Comparison of ENCODE assay signal across 24 cellular contexts in genomic region chr17:65287040-65287439, GRCh38.
DNase-seq lines count a peak whose midpoint lies in the region; ATAC-seq and TF ChIP-seq lines count a peak whose summit lies in the region.
"Had no signal": no experiment of that assay in that cellular context is flagged by ENCODE, and none has a peak within 500 bp of the region (broad histone marks: within the 10 kb centered on the region; RNA-seq: fewer than 3 reads in every experiment).

No MANE protein-coding gene starts in this region.

- POLR2A ChIA-PET in naive thymus-derived CD8-positive, alpha-beta T cell (lab: Charles Lee) = no interaction called here

- H2BK15ac ChIP-seq in mesenchymal stem cell (ENCODE audit: low read depth, poor library complexity, severe bottlenecking) = no peak overlapping the region

- no peak overlapping the region for H2BK120ac ChIP-seq in mesenchymal stem cell (ENCODE audit: low read depth, low read length)

- peaks cover 2% of the 10 kb centered on the region for H3K4me1 ChIP-seq in cardiac muscle cell (ENCODE audit: low read depth)
- peaks cover 10% of the 10 kb centered on the region for H3K4me1 ChIP-seq in mesenchymal stem cell (ENCODE audit: control insufficient read depth, insufficient read depth, low read depth, low read length)

- peak overlapping the region; percentile 54 for H3K27ac ChIP-seq in cardiac muscle cell
- no peak overlapping the region for H3K27ac ChIP-seq in mesenchymal stem cell (ENCODE audit: low read length, poor library complexity, severe bottlenecking)
- H3K27ac ChIP-seq: 22Rv1, esophagus muscularis mucosa, WERI-Rb-1 had no signal

- H3K4ac ChIP-seq in mesenchymal stem cell (ENCODE audit: low read depth in 1 of 2, low read length in 2 of 2) = no peak overlapping the region

- intact Hi-C loops in left cardiac atrium (cut with DNase I) = no loop called here

- no peak overlapping the region for H2BK5ac ChIP-seq in mesenchymal stem cell (ENCODE audit: low read depth, low read length, poor library complexity, severe bottlenecking)

- H3K27ac Mint-ChIP-seq in naive thymus-derived CD8-positive, alpha-beta T cell = no peak overlapping the region
- H3K27ac Mint-ChIP-seq: activated T-helper 2 cell treated with anti-CD3 and anti-CD28 coated beads, Interferon-gamma antibody, Interleukin-2, Interleukin-4, amounts not matched to agents 10 μg/mL and 5 μg/mL and 100 μg/mL, durations not matched to agents 14 hours and 24 hours and 36 hours; CD4-positive, CD25-positive, alpha-beta regulatory T cell; natural killer cell had no signal

- no peak overlapping the region for H2BK12ac ChIP-seq in mesenchymal stem cell (ENCODE audit: low read length in 2 of 2)

- H3K4me3 ChIP-seq in cardiac muscle cell = no peak overlapping the region
- H3K4me3 ChIP-seq in mesenchymal stem cell (ENCODE audit: insufficient read depth in 1 of 2, low read depth in 1 of 2, low read length in 2 of 2) = no peak overlapping the region
- H3K4me3 ChIP-seq: esophagus muscularis mucosa, GM12878 had no signal

- no peaks in the 10 kb centered on the region for H3K79me1 ChIP-seq in mesenchymal stem cell (replicated peaks; ENCODE audit: low read length, poor library complexity, severe bottlenecking)

- no peak overlapping the region for H3K4me2 ChIP-seq in mesenchymal stem cell (ENCODE audit: low read length, poor library complexity, severe bottlenecking)

- peaks cover 0 to 7% (median 0%) of the 10 kb centered on the region in 9 donors for H3K9me3 Mint-ChIP-seq in naive thymus-derived CD8-positive, alpha-beta T cell
- H3K9me3 Mint-ChIP-seq: activated T-helper 2 cell treated with anti-CD3 and anti-CD28 coated beads, Interferon-gamma antibody, Interleukin-2, Interleukin-4, amounts not matched to agents 10 μg/mL and 5 μg/mL and 100 μg/mL, durations not matched to agents 14 hours and 24 hours and 36 hours; natural killer cell had no signal

- H3K36me3 ChIP-seq in cardiac muscle cell = no peaks in the 10 kb centered on the region
- no peaks in the 10 kb centered on the region for H3K36me3 ChIP-seq in mesenchymal stem cell (ENCODE audit: control insufficient read depth in 1 of 2, insufficient read depth in 2 of 2, low read depth in 1 of 2, low read length in 2 of 2)
- H3K36me3 ChIP-seq: esophagus muscularis mucosa, WERI-Rb-1 had no signal

- H3K27me3 ChIP-seq in cardiac muscle cell = no peaks in the 10 kb centered on the region
- peaks cover 0 to 13% of the 10 kb centered on the region in 2 experiments for H3K27me3 ChIP-seq in mesenchymal stem cell (ENCODE audit: control insufficient read depth in 1 of 2, insufficient read depth in 1 of 2, low read length in 2 of 2)
- H3K27me3 ChIP-seq: esophagus muscularis mucosa had no signal

- H3K27me3 Mint-ChIP-seq in naive thymus-derived CD8-positive, alpha-beta T cell = peaks cover 0 to 3% (median 2%) of the 10 kb centered on the region in 5 donors

- no peak overlapping the region for H3K14ac ChIP-seq in mesenchymal stem cell (ENCODE audit: low read length in 2 of 2)

- H3K18ac ChIP-seq in mesenchymal stem cell (ENCODE audit: low read depth in 1 of 2, low read length in 2 of 2) = no peak overlapping the region

- no peak overlapping the region for H3K9ac ChIP-seq in mesenchymal stem cell (ENCODE audit: low read length)

- H3K36me3 Mint-ChIP-seq in naive thymus-derived CD8-positive, alpha-beta T cell = peaks cover 0 to 3% (median 0%) of the 10 kb centered on the region in 3 donors
- H3K36me3 Mint-ChIP-seq: CD4-positive, CD25-positive, alpha-beta regulatory T cell; natural killer cell had no signal

- H4K91ac ChIP-seq in mesenchymal stem cell (ENCODE audit: low read length) = no peak overlapping the region

- no peak overlapping the region for H3K23ac ChIP-seq in mesenchymal stem cell (ENCODE audit: low read length in 2 of 2)

- no peaks in the 10 kb centered on the region for H3K9me3 ChIP-seq in cardiac muscle cell (ENCODE audit: low read depth)
- peaks cover 7% of the 10 kb centered on the region for H3K9me3 ChIP-seq in mesenchymal stem cell (ENCODE audit: control insufficient read depth, low read length)

- no peak overlapping the region for H2AK5ac ChIP-seq in mesenchymal stem cell (ENCODE audit: low read length, severe bottlenecking)

- DNase-seq in cardiac muscle cell (ENCODE audit: low read depth in 1 of 2, low spot score in 1 of 2) (peak; percentile 42 to 60), left cardiac atrium (no peak), astrocyte of the hippocampus (ENCODE audit: low read depth, low spot score) (peak; percentile 79), mesenchymal stem cell (peak; percentile 11), G401 (ENCODE audit: low spot score) (no peak), NOMO-1 (lab: John Stamatoyannopoulos, UW; ENCODE audit: unreplicated experiment in 2 of 2) (no peak)
- no peak for DNase-seq in naive thymus-derived CD8-positive, alpha-beta T cell
- DNase-seq: amygdala; CD4-positive, CD25-positive, alpha-beta regulatory T cell; dermis blood vessel endothelial cell; H7; hippocampal formation; MV-4-11; natural killer cell; NCI-H2081 treated with DMSO at 0.1 percent for 48 hours; NCI-H748 treated with DMSO at 0.1 percent for 48 hours; stimulated activated CD4-positive, alpha-beta T cell treated with anti-CD3 and anti-CD28 coated beads, Interleukin-2, amount 100 ng/mL, for 48 hours; WERI-Rb-1 had no signal

- 15% methylated on average over 4 of the region's 4 CpGs for WGBS in mesenchymal stem cell

- no peak for TF ChIP-seq CTCF in cardiac muscle cell (IDR thresholded peaks at IDR 0.05; ENCODE audit: low read depth, low read length)

- no peak overlapping the region for H4K8ac ChIP-seq in mesenchymal stem cell (ENCODE audit: low read length)

- no peaks in the 10 kb centered on the region for H3K4me1 Mint-ChIP-seq in naive thymus-derived CD8-positive, alpha-beta T cell
- H3K4me1 Mint-ChIP-seq: CD4-positive, CD25-positive, alpha-beta regulatory T cell; natural killer cell had no signal

- in situ Hi-C loops in G401 (cut with HindIII; ENCODE audit: low sequenced_read_pairs) = no loop called here

- ATAC-seq in left cardiac atrium (no peak), GM19463 (IDR thresholded peaks at IDR 0.05; ENCODE audit: unreplicated experiment) (no peak)
- no peak for ATAC-seq in naive thymus-derived CD8-positive, alpha-beta T cell
- ATAC-seq: GM12878, left lobe of liver, natural killer cell had no signal

- H2AFZ ChIP-seq in mesenchymal stem cell (ENCODE audit: low read depth, low read length) = no peak overlapping the region

- no peak overlapping the region for H3K4me3 Mint-ChIP-seq in naive thymus-derived CD8-positive, alpha-beta T cell
- H3K4me3 Mint-ChIP-seq: CD4-positive, CD25-positive, alpha-beta regulatory T cell; natural killer cell had no signal

Comparison
In these comparisons a context has a peak if more than half of its experiments do, and no peak if none do; other contexts are left out.
1. DNase-seq: peak in cardiac muscle cell (2 of 2), astrocyte of the hippocampus (single experiment) and mesenchymal stem cell (single experiment); none in left cardiac atrium (single experiment), naive thymus-derived CD8-positive, alpha-beta T cell (0 of 10), G401 (single experiment) and NOMO-1 (0 of 2).